In the genomic region with DNA sequence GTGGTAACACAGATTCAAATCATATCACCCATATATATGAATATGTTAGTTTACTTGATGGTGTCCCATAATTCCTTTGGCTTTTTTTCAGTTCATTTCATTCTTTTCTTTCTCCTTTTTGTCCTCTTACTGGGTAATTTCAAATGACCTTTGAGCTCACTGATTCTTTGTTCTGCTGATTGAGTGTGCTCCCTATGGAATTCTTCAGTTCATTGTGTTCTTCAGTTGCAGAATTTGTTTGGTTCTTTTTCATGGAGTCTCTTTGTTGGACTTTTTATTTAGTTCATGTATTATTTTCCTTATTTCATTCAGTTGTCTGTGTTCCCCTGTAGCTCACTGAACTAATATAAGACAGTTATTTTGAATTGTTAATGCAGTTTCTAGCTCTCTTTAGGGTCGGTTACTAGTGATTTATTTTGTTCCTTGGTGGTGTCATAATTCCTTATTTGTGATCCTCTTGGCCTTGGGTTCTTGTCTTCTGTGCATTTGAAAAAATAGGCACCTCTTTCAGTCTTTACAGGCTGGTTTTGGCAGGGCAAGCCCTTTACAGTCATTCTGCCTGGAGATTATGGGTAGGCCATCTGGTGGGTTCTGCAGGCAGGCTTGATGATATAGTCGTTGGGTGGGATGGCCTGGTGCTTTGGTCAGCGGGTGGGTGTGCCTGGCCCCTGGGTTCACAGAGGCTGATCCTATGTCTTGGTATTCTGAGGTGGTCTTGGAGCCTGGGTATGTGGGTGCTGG, we compare ENCODE assay signal across 22 cellular contexts.
DNase-seq lines count a peak whose midpoint lies in the region.
"Had no signal": no experiment of that assay in that cellular context is flagged by ENCODE, and none has a peak within 500 bp of the region (broad histone marks: within the 10 kb centered on the region; RNA-seq: fewer than 3 reads in every experiment).

No MANE protein-coding gene starts in this region.

- in situ Hi-C loops in KBM-7 (cut with MboI; ENCODE audit: low pct_unique_long_range_greater_than_20kb, low sequenced_read_pairs): no loop called here

- no peak overlapping the region for H3K4me3 Mint-ChIP-seq in activated naive CD8-positive, alpha-beta T cell treated with anti-CD3 and anti-CD28 coated beads for 36 hours
- H3K4me3 Mint-ChIP-seq: B cell; CD4-positive, CD25-positive, alpha-beta regulatory T cell had no signal

- H3K36me3 Mint-ChIP-seq in activated naive CD8-positive, alpha-beta T cell treated with anti-CD3 and anti-CD28 coated beads for 36 hours: peaks cover 3% of the 10 kb centered on the region
- H3K36me3 Mint-ChIP-seq: CD4-positive, CD25-positive, alpha-beta regulatory T cell had no signal

- no peak overlapping the region for H3K27ac Mint-ChIP-seq in activated naive CD8-positive, alpha-beta T cell treated with anti-CD3 and anti-CD28 coated beads for 36 hours
- H3K27ac Mint-ChIP-seq: B cell; CD4-positive, CD25-positive, alpha-beta regulatory T cell had no signal

- H3K9me3 Mint-ChIP-seq in activated naive CD8-positive, alpha-beta T cell treated with anti-CD3 and anti-CD28 coated beads for 36 hours: peaks cover 5% of the 10 kb centered on the region

- DNase-seq in NCI-H82 (lab: John Stamatoyannopoulos, UW) (peak; percentile 60), NCI-H82 treated with DMSO at 0.1 percent for 48 hours (lab: John Stamatoyannopoulos, UW; ENCODE audit: unreplicated experiment) (no peak), cerebellum (ENCODE audit: low spot score) (peak; percentile 31), islet precursor cell (no peak), KBM-7 (no peak)
- no peak for DNase-seq in activated naive CD8-positive, alpha-beta T cell treated with anti-CD3 and anti-CD28 coated beads for 36 hours
- no peak for DNase-seq in activated CD4-positive, alpha-beta T cell treated with anti-CD3 and anti-CD28 coated beads, Interleukin-2, amount 50 U/mL, for 1 hour
- DNase-seq: Caco-2; CD4-positive, CD25-positive, alpha-beta regulatory T cell; H7; MM.1S; NCI-H1092 treated with DMSO at 0.1 percent for 48 hours; NCI-H146; NCI-H2081; NCI-H510A; NCI-H774; PC-3; RPMI8226; SIG-M5 had no signal

- no peaks in the 10 kb centered on the region for H3K27me3 ChIP-seq in layer of hippocampus (ENCODE audit: control insufficient read depth, insufficient read depth, low read length)

- peak overlapping the region; percentile 35 for H3K27ac ChIP-seq in layer of hippocampus (ENCODE audit: low read depth, low read length)
- H3K27ac ChIP-seq: HL-60 had no signal

- H3K27me3 Mint-ChIP-seq in activated naive CD8-positive, alpha-beta T cell treated with anti-CD3 and anti-CD28 coated beads for 36 hours: no peaks in the 10 kb centered on the region

- no peaks in the 10 kb centered on the region for H3K4me1 Mint-ChIP-seq in activated naive CD8-positive, alpha-beta T cell treated with anti-CD3 and anti-CD28 coated beads for 36 hours
- H3K4me1 Mint-ChIP-seq: B cell; CD4-positive, CD25-positive, alpha-beta regulatory T cell had no signal

Comparison
In these comparisons a context has a peak if more than half of its experiments do, and no peak if none do; other contexts are left out.
1. DNase-seq: peak in NCI-H82 (single experiment) and cerebellum (single experiment); none in NCI-H82 treated with DMSO at 0.1 percent for 48 hours (single experiment), activated naive CD8-positive, alpha-beta T cell treated with anti-CD3 and anti-CD28 coated beads for 36 hours (single experiment), activated CD4-positive, alpha-beta T cell treated with anti-CD3 and anti-CD28 coated beads, Interleukin-2, amount 50 U/mL, for 1 hour (single experiment), islet precursor cell (single experiment) and KBM-7 (single experiment).